Comparison of ENCODE assay signal across 1 cellular context in genomic region chr14:64407329-64407728, GRCh38.
TF ChIP-seq lines count a peak whose summit lies in the region.

No MANE protein-coding gene starts in this region.

TF ChIP-seq in GM12878, 131 proteins besides CTCF, POLR2A, EP300 and RAD21 (continued from another document):
- 0 out of 2 replicates have a peak, but pooled peaks have one; percentile 25 for TF ChIP-seq NBN (IDR thresholded peaks at IDR 0.05)
TF ChIP-seq in GM12878: peak in this region for 4.
